ENCODE assay signal across 10 cellular contexts in the genomic region with DNA sequence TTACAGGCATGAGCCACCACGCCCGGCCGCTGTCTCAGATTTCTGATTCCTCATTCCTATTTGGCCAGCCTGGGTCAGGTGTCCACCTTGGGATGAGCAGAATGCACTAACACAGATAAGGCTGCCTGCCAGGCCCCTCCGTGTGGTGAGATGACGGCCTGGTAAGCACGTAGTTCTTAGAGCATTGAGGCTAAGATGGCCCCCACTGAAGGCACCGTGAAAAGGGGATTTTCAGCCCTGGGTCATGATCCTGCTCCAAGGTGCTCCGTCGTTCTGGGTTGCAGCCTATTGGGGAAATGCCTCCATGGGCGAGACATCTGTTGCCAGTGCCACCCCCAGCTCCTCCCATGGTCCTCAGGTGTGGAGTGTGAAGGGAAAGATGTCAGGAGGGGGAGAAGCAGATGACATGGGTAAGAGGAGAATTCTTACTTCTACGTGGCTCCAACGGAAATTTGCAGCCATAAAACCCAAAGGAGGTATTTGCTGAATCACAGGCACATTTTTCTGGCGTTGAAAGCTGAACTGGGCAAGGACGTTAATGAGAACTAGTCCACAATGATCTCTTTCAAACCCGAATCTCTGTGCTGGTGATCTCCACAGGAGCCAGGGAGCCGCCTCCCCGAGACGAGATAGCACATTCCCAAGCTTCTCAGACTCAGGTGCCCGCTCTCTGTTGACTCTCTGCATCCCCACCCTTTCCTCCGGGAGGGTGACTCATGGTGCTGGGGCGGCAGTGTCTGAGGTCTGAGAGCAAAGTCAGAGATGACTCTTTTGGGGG. TPM values are rescaled to one million over a fixed set of nuclear protein-coding genes. Genes with fewer than 3 reads are reported as not detected.
DNase-seq lines count a peak whose midpoint lies in the region; ATAC-seq and TF ChIP-seq lines count a peak whose summit lies in the region.
"Had no signal": no experiment of that assay in that cellular context is flagged by ENCODE, and none has a peak within 500 bp of the region (broad histone marks: within the 10 kb centered on the region; RNA-seq: fewer than 3 reads in every experiment).

No MANE protein-coding gene starts in this region.

- H2BK120ac ChIP-seq in trophoblast cell (ENCODE audit: insufficient read depth, low read length, poor library complexity) = no peak overlapping the region

- H3K79me1 ChIP-seq in trophoblast cell (ENCODE audit: low read length) = no peaks in the 10 kb centered on the region

- peak; percentile 88 for DNase-seq in ELR (ENCODE audit: low read depth)
- peak; percentile 52 for DNase-seq in NCI-H460 (ENCODE audit: extremely low read depth, low read depth)
- no peak for DNase-seq in endothelial cell (ENCODE audit: low spot score)
- peak; percentile 92 to 97 for DNase-seq in trophoblast cell
- no peak for DNase-seq in T-helper 17 cell
- no peak for DNase-seq in sigmoid colon
- DNase-seq in NCI-H2029 (lab: John Stamatoyannopoulos, UW) = no peak
- DNase-seq in GF-D8 (lab: John Stamatoyannopoulos, UW) = no peak
- DNase-seq: NCI-H187 treated with DMSO at 0.1 percent for 48 hours had no signal

- peak overlapping the region; percentile 35 for H2AFZ ChIP-seq in trophoblast cell (ENCODE audit: insufficient read depth, low read length, poor library complexity)

- H3K27ac ChIP-seq in trophoblast cell (ENCODE audit: low read depth, low read length) (peak overlapping the region; percentile 78), sigmoid colon (no peak overlapping the region)

- peak overlapping the region; percentile 34 for H3K14ac ChIP-seq in trophoblast cell (ENCODE audit: low read length)

- no peak overlapping the region for H3K4ac ChIP-seq in trophoblast cell (ENCODE audit: low read depth, low read length)

- H3K4me3 ChIP-seq in trophoblast cell (ENCODE audit: low read depth, low read length) (no peak overlapping the region), sigmoid colon (no peak overlapping the region)

- H3K4me2 ChIP-seq in trophoblast cell (ENCODE audit: low read length) = no peak overlapping the region

- H3K36me3 ChIP-seq in trophoblast cell (ENCODE audit: control insufficient read depth in 1 of 2, insufficient read depth in 2 of 2, low read length in 2 of 2) = no peaks in the 10 kb centered on the region
- H3K36me3 ChIP-seq in sigmoid colon = no peaks in the 10 kb centered on the region

- peak overlapping the region; percentile 86 for H3K27ac Mint-ChIP-seq in endothelial cell (ENCODE audit: unreplicated experiment)
- H3K27ac Mint-ChIP-seq in T-helper 17 cell = no peak overlapping the region

- H3K4me3 Mint-ChIP-seq in endothelial cell (ENCODE audit: unreplicated experiment) (no peak overlapping the region), T-helper 17 cell (no peak overlapping the region)
- H3K4me3 Mint-ChIP-seq: central memory CD8-positive, alpha-beta T cell had no signal

- H3K4me1 Mint-ChIP-seq in endothelial cell (ENCODE audit: unreplicated experiment) (peaks cover 20% of the 10 kb centered on the region), T-helper 17 cell (no peaks in the 10 kb centered on the region)
- H3K4me1 Mint-ChIP-seq: central memory CD8-positive, alpha-beta T cell had no signal

- peak overlapping the region; percentile 23 for H2BK5ac ChIP-seq in trophoblast cell (ENCODE audit: low read depth, low read length, poor library complexity)

- TF ChIP-seq EP300 in sigmoid colon (IDR thresholded peaks at IDR 0.05) = no peak

- H3K4me1 ChIP-seq in trophoblast cell (ENCODE audit: control insufficient read depth in 1 of 2, insufficient read depth in 2 of 2, low read length in 2 of 2) = peaks cover 8 to 10% of the 10 kb centered on the region in 2 experiments
- no peaks in the 10 kb centered on the region for H3K4me1 ChIP-seq in sigmoid colon

- H4K12ac ChIP-seq in trophoblast cell (ENCODE audit: low read depth, low read length) = peak overlapping the region; percentile 4

- no peaks in the 10 kb centered on the region for H3K79me2 ChIP-seq in trophoblast cell (ENCODE audit: control insufficient read depth, insufficient read depth, low read length, poor library complexity)

- no CpG with 5 or more reads among the region's 21 CpGs for whole genome bisulfite sequencing in trophoblast cell (ENCODE audit: extremely low coverage, insufficient coverage, insufficient read length)
- 43 to 69% methylated on average over 21 of the region's 21 CpGs for WGBS in sigmoid colon, 2 donors

- H3K9me3 Mint-ChIP-seq in endothelial cell (ENCODE audit: unreplicated experiment) = no peaks in the 10 kb centered on the region
- H3K9me3 Mint-ChIP-seq: central memory CD8-positive, alpha-beta T cell had no signal

- no peak for TF ChIP-seq CTCF in endothelial cell (IDR thresholded peaks at IDR 0.05; ENCODE audit: unreplicated experiment)
- TF ChIP-seq CTCF in sigmoid colon (IDR thresholded peaks at IDR 0.05) = no peak

- peak overlapping the region; percentile 30 for H4K91ac ChIP-seq in trophoblast cell (ENCODE audit: low read depth, low read length)

- H3K27me3 ChIP-seq in trophoblast cell (ENCODE audit: insufficient read depth, low read length) (no peaks in the 10 kb centered on the region), sigmoid colon (no peaks in the 10 kb centered on the region)

- H3K27me3 Mint-ChIP-seq in endothelial cell (ENCODE audit: unreplicated experiment) = peaks cover 3% of the 10 kb centered on the region
- peaks cover 61% of the 10 kb centered on the region for H3K27me3 Mint-ChIP-seq in T-helper 17 cell

- intact Hi-C loops in sigmoid colon (cut with DNase I) = no loop called here

- H3K9me3 ChIP-seq in trophoblast cell (ENCODE audit: insufficient read depth, low read depth, low read length) (no peaks in the 10 kb centered on the region), T-helper 17 cell (ENCODE audit: control insufficient read depth, low read length, poor library complexity, severe bottlenecking) (no peaks in the 10 kb centered on the region), sigmoid colon (no peaks in the 10 kb centered on the region)

- H3K36me3 Mint-ChIP-seq in endothelial cell (ENCODE audit: low read depth, unreplicated experiment) (no peaks in the 10 kb centered on the region), T-helper 17 cell (ENCODE audit: low read depth) (peaks cover 2% of the 10 kb centered on the region)

- H3K23ac ChIP-seq in trophoblast cell (ENCODE audit: low read length) = no peak overlapping the region

- no peak overlapping the region for H2AK5ac ChIP-seq in trophoblast cell (ENCODE audit: low read length)

- peak overlapping the region; percentile 48 for H4K8ac ChIP-seq in trophoblast cell (ENCODE audit: low read depth, low read length)

- no peak for ATAC-seq in T-helper 17 cell

- no peak overlapping the region for H3K9ac ChIP-seq in trophoblast cell (ENCODE audit: low read length)

- H3K18ac ChIP-seq in trophoblast cell (ENCODE audit: low read length) = no peak overlapping the region

- peak overlapping the region; percentile 63 for H2BK12ac ChIP-seq in trophoblast cell (ENCODE audit: low read length)

- no peak for TF ChIP-seq POLR2A in sigmoid colon (IDR thresholded peaks at IDR 0.05)

RNA-seq across cellular contexts. Expression of gene BMP6, which starts 34.0 kb away (rescaled TPM):
- 30.8 and 33.2 TPM in 2 replicates for total RNA-seq in NCI-H460 (2014; rRNA removed; shearing (Covaris generic))
- 12.2 and 16.9 TPM in 2 replicates for polyA plus RNA-seq in NCI-H460 (2014; cell fraction: nucleus; rRNA removed)
- total RNA-seq in endothelial cell (ENCODE audit: unreplicated experiment) (0.97 TPM), T-helper 17 cell (10 to 100 TPM in 1 of 2 donors, under 1 TPM in 1; 0.45 to 16.8 TPM), sigmoid colon (1 to 10 TPM; 1.5 to 5.3 (median 2.5) TPM)
- polyA plus RNA-seq in trophoblast cell (2013) = 2.4 and 2.7 TPM in 2 replicates
- under 1 TPM in 1 of 3 donors, not detected in 2; 0.64 TPM for polyA plus RNA-seq in sigmoid colon

Comparison
In these comparisons a context has a peak if more than half of its experiments do, and no peak if none do; other contexts are left out.
1. DNase-seq: peak in ELR (single experiment), NCI-H460 (single experiment) and trophoblast cell (2 of 2); none in endothelial cell (single experiment), T-helper 17 cell (0 of 3), sigmoid colon (single experiment), NCI-H2029 (single experiment) and GF-D8 (single experiment).